In genomic region chr10:1270490-1270889, GRCh38 we compare ENCODE assay signal across 9 cellular contexts.
"Had no signal": no experiment of that assay in that cellular context is flagged by ENCODE, and none has a peak within 500 bp of the region (broad histone marks: within the 10 kb centered on the region; RNA-seq: fewer than 3 reads in every experiment).

No MANE protein-coding gene starts in this region.

- H2AFZ ChIP-seq: GM23248 had no signal

- H3K4me3 ChIP-seq: GM23248, HAP-1 had no signal

- ATAC-seq: HCT116, HepG2 had no signal

- H3K27ac Mint-ChIP-seq: HFFc6, IgD-negative memory B cell had no signal

- H3K4me3 Mint-ChIP-seq: HFFc6, IgD-negative memory B cell had no signal

- H3K36me3 Mint-ChIP-seq: IgD-negative memory B cell had no signal

- DNase-seq: GM23248, GOT3, H7, HFFc6 had no signal

- H3K9me3 ChIP-seq: HAP-1 had no signal

- H3K27me3 Mint-ChIP-seq: IgD-negative memory B cell had no signal

- H3K9ac ChIP-seq: GM23248 had no signal

- H3K9me3 Mint-ChIP-seq: IgD-negative memory B cell had no signal

- H3K4me1 ChIP-seq: HAP-1 had no signal

- H3K27ac ChIP-seq: GM23248, HL-60 had no signal

- H3K36me3 ChIP-seq: HAP-1 had no signal
